In genomic region chr6:113805836-113806500, GRCh38 we compare ENCODE assay signal across 1 cellular context.
TF ChIP-seq lines count a peak whose summit lies in the region.

No MANE protein-coding gene starts in this region.

TF ChIP-seq in GM12878, 131 proteins besides CTCF, POLR2A, EP300 and RAD21:
- TF ChIP-seq ELK1 (IDR thresholded peaks at IDR 0.05; ENCODE audit: low read depth, low read length) (no peak), BCL11A (IDR thresholded peaks at IDR 0.05; ENCODE audit: low read depth, low read length) (no peak), POLR2AphosphoS2 (IDR thresholded peaks at IDR 0.05; ENCODE audit: low read depth, low read length) (no peak), ZNF687 (IDR thresholded peaks at IDR 0.05) (no peak), ZNF207 (IDR thresholded peaks at IDR 0.05; ENCODE audit: borderline replicate concordance) (no peak), IKZF1 (conservative IDR thresholded peaks at IDR 0.05) (no peak), BCL3 (IDR thresholded peaks at IDR 0.05; ENCODE audit: borderline replicate concordance, insufficient read depth, low read depth, low read length, poor library complexity, severe bottlenecking) (no peak), E2F8 (IDR thresholded peaks at IDR 0.05; ENCODE audit: low read depth, partially characterized antibody) (no peak), NR2F1 (conservative IDR thresholded peaks at IDR 0.05) (no peak), MXI1 (IDR thresholded peaks at IDR 0.05; ENCODE audit: low read depth, low read length) (no peak), EGR1 (IDR thresholded peaks at IDR 0.05; ENCODE audit: borderline replicate concordance in 1 of 2, low read depth in 2 of 2, low read length in 2 of 2) (no peak), STAT3 (IDR thresholded peaks at IDR 0.05; ENCODE audit: low read depth, low read length) (no peak), ZZZ3 (IDR thresholded peaks at IDR 0.05; ENCODE audit: control insufficient read depth, insufficient read length, low read depth) (no peak), SMAD5 (IDR thresholded peaks at IDR 0.05; ENCODE audit: low read depth) (no peak), ZNF622 (IDR thresholded peaks at IDR 0.05) (no peak), GABPA (IDR thresholded peaks at IDR 0.05; ENCODE audit: low read depth) (no peak), MTA2 (IDR thresholded peaks at IDR 0.05; ENCODE audit: low read depth) (no peak), ZBED1 (IDR thresholded peaks at IDR 0.05; ENCODE audit: borderline replicate concordance) (no peak)
